Comparison of ENCODE assay signal across 23 cellular contexts in genomic region chr14:68842298-68842697, GRCh38. TPM values are rescaled to one million over a fixed set of nuclear protein-coding genes. Genes with fewer than 3 reads are reported as not detected.
DNase-seq lines count a peak whose midpoint lies in the region; ATAC-seq and TF ChIP-seq lines count a peak whose summit lies in the region.
"Had no signal": no experiment of that assay in that cellular context is flagged by ENCODE, and none has a peak within 500 bp of the region (broad histone marks: within the 10 kb centered on the region; RNA-seq: fewer than 3 reads in every experiment).

No MANE protein-coding gene starts in this region.

- peak overlapping the region; percentile 86 for H3K27ac Mint-ChIP-seq in activated CD8-positive, alpha-beta T cell treated with anti-CD3 and anti-CD28 coated beads for 36 hours
- H3K27ac Mint-ChIP-seq in activated CD8-positive, alpha-beta T cell treated with anti-CD3 and anti-CD28 coated beads, Interleukin-2, amount 10 ng/mL, durations not matched to agents 7 days and 5 days = no peak overlapping the region
- H3K27ac Mint-ChIP-seq in natural killer cell = peak overlapping the region; percentile 2 to 86
- H3K27ac Mint-ChIP-seq: activated CD4-positive, alpha-beta memory T cell treated with anti-CD3 and anti-CD28 coated beads for 36 hours; type B pancreatic cell had no signal

- no peak for DNase-seq in activated CD8-positive, alpha-beta T cell treated with anti-CD3 and anti-CD28 coated beads for 36 hours
- DNase-seq in activated CD8-positive, alpha-beta T cell treated with anti-CD3 and anti-CD28 coated beads, Interleukin-2, amount 10 ng/mL, durations not matched to agents 7 days and 5 days = no peak
- DNase-seq in amniotic epithelial cell (ENCODE audit: low read depth) (peak; percentile 29), natural killer cell (no peak), HUDEP-2 (lab: John Stamatoyannopoulos, UW; ENCODE audit: unreplicated experiment in 76 of 76) (no peak), posterior vena cava (ENCODE audit: low spot score) (no peak), COLO668 (lab: John Stamatoyannopoulos, UW; ENCODE audit: unreplicated experiment) (no peak)
- DNase-seq: activated CD4-positive, alpha-beta memory T cell treated with anti-CD3 and anti-CD28 coated beads for 36 hours; activated CD4-positive, CD25-positive, alpha-beta regulatory T cell; activated naive CD4-positive, alpha-beta T cell; amygdala; CD8-positive, alpha-beta memory T cell; DMS53; Kasumi-1; left ventricle myocardium inferior; midbrain; NCI-H1092; NCI-H2029; posterior cingulate gyrus; stimulated activated naive CD8-positive, alpha-beta T cell treated with anti-CD3 and anti-CD28 coated beads, Interleukin-15, amount 100 ng/mL, for 72 hours had no signal

- ATAC-seq in activated CD8-positive, alpha-beta T cell treated with anti-CD3 and anti-CD28 coated beads for 36 hours = no peak
- no peak for ATAC-seq in activated CD8-positive, alpha-beta T cell treated with anti-CD3 and anti-CD28 coated beads, Interleukin-2, amount 10 ng/mL, durations not matched to agents 7 days and 5 days
- ATAC-seq in natural killer cell (no peak), GM18868 (IDR thresholded peaks at IDR 0.05; ENCODE audit: unreplicated experiment) (no peak)
- ATAC-seq: esophagus mucosa; stimulated activated naive CD8-positive, alpha-beta T cell treated with anti-CD3 and anti-CD28 coated beads, Interleukin-15, amount 100 ng/mL, for 72 hours had no signal

- no peak overlapping the region for H3K4me3 Mint-ChIP-seq in activated CD8-positive, alpha-beta T cell treated with anti-CD3 and anti-CD28 coated beads for 36 hours
- no peak overlapping the region for H3K4me3 Mint-ChIP-seq in activated CD8-positive, alpha-beta T cell treated with anti-CD3 and anti-CD28 coated beads, Interleukin-2, amount 10 ng/mL, durations not matched to agents 7 days and 5 days
- peak overlapping the region; percentile 8 for H3K4me3 Mint-ChIP-seq in natural killer cell
- H3K4me3 Mint-ChIP-seq: activated CD4-positive, alpha-beta memory T cell treated with anti-CD3 and anti-CD28 coated beads for 36 hours; CD8-positive, alpha-beta memory T cell; stimulated activated naive CD8-positive, alpha-beta T cell treated with anti-CD3 and anti-CD28 coated beads, Interleukin-15, amount 100 ng/mL, for 72 hours; type B pancreatic cell had no signal

- peaks cover 2% of the 10 kb centered on the region for H3K36me3 Mint-ChIP-seq in activated CD8-positive, alpha-beta T cell treated with anti-CD3 and anti-CD28 coated beads for 36 hours (ENCODE audit: low read depth)
- peaks cover under 1% of the 10 kb centered on the region for H3K36me3 Mint-ChIP-seq in activated CD8-positive, alpha-beta T cell treated with anti-CD3 and anti-CD28 coated beads, Interleukin-2, amount 10 ng/mL, durations not matched to agents 7 days and 5 days (ENCODE audit: low read depth)
- H3K36me3 Mint-ChIP-seq in natural killer cell = no peaks in the 10 kb centered on the region
- H3K36me3 Mint-ChIP-seq: activated CD4-positive, alpha-beta memory T cell treated with anti-CD3 and anti-CD28 coated beads for 36 hours had no signal

- intact Hi-C loops in activated CD8-positive, alpha-beta T cell treated with anti-CD3 and anti-CD28 coated beads for 36 hours (cut with micrococcal nuclease) = no loop called here
- intact Hi-C loops in natural killer cell (cut with micrococcal nuclease) (loop anchor here (5.0 to 10.0 kb wide), 3 partner anchors 47 to 960 kb away; partner anchors contain the start of gene ZFP36L1), posterior vena cava (cut with DNase I) (loop anchor here in 1 of 2 donors (5.0 kb wide), 1 partner anchor 1415 kb away; no protein-coding TSS in a partner anchor)

- peaks cover 39% of the 10 kb centered on the region for H3K4me1 Mint-ChIP-seq in activated CD8-positive, alpha-beta T cell treated with anti-CD3 and anti-CD28 coated beads for 36 hours (ENCODE audit: low read depth)
- H3K4me1 Mint-ChIP-seq in activated CD8-positive, alpha-beta T cell treated with anti-CD3 and anti-CD28 coated beads, Interleukin-2, amount 10 ng/mL, durations not matched to agents 7 days and 5 days (ENCODE audit: low read depth) = peaks cover 19% of the 10 kb centered on the region
- peaks cover 48 to 50% of the 10 kb centered on the region in 2 donors for H3K4me1 Mint-ChIP-seq in natural killer cell

- CTCF ChIA-PET in activated CD8-positive, alpha-beta T cell treated with anti-CD3 and anti-CD28 coated beads for 36 hours (lab: Charles Lee) = interaction anchor here (1.1 to 5.9 kb wide), 6 partner anchors 17 to 898 kb away, joined by 3 to 68 read pairs (median 16); no protein-coding TSS in a partner anchor
- CTCF ChIA-PET in activated CD8-positive, alpha-beta T cell treated with anti-CD3 and anti-CD28 coated beads, Interleukin-2, amount 10 ng/mL, durations not matched to agents 7 days and 5 days (lab: Charles Lee) = interaction anchor here (2.5 to 3.5 kb wide), 3 partner anchors 21 to 596 kb away, joined by 10 to 107 read pairs (median 17); no protein-coding TSS in a partner anchor

- POLR2A ChIA-PET in activated CD8-positive, alpha-beta T cell treated with anti-CD3 and anti-CD28 coated beads for 36 hours (lab: Charles Lee) = no interaction called here
- POLR2A ChIA-PET in activated CD8-positive, alpha-beta T cell treated with anti-CD3 and anti-CD28 coated beads, Interleukin-2, amount 10 ng/mL, durations not matched to agents 7 days and 5 days (lab: Charles Lee) = no interaction called here

- H3K27me3 Mint-ChIP-seq in activated CD8-positive, alpha-beta T cell treated with anti-CD3 and anti-CD28 coated beads for 36 hours = no peaks in the 10 kb centered on the region
- H3K27me3 Mint-ChIP-seq in activated CD8-positive, alpha-beta T cell treated with anti-CD3 and anti-CD28 coated beads, Interleukin-2, amount 10 ng/mL, durations not matched to agents 7 days and 5 days (ENCODE audit: low read depth) = no peaks in the 10 kb centered on the region
- H3K27me3 Mint-ChIP-seq in natural killer cell (ENCODE audit: low read depth in 2 of 2) = peaks cover 0 to 7% of the 10 kb centered on the region in 2 donors
- H3K27me3 Mint-ChIP-seq: stimulated activated naive CD8-positive, alpha-beta T cell treated with anti-CD3 and anti-CD28 coated beads, Interleukin-15, amount 100 ng/mL, for 72 hours; type B pancreatic cell had no signal

- peaks cover 2% of the 10 kb centered on the region for H3K9me3 Mint-ChIP-seq in activated CD8-positive, alpha-beta T cell treated with anti-CD3 and anti-CD28 coated beads for 36 hours
- no peaks in the 10 kb centered on the region for H3K9me3 Mint-ChIP-seq in activated CD8-positive, alpha-beta T cell treated with anti-CD3 and anti-CD28 coated beads, Interleukin-2, amount 10 ng/mL, durations not matched to agents 7 days and 5 days (ENCODE audit: insufficient read depth)
- H3K9me3 Mint-ChIP-seq in natural killer cell = no peaks in the 10 kb centered on the region
- H3K9me3 Mint-ChIP-seq: activated CD4-positive, alpha-beta memory T cell treated with anti-CD3 and anti-CD28 coated beads for 36 hours had no signal

- TF ChIP-seq CTCF in activated CD8-positive, alpha-beta T cell treated with anti-CD3 and anti-CD28 coated beads for 36 hours (IDR thresholded peaks at IDR 0.05) = no peak
- no peak for TF ChIP-seq CTCF in natural killer cell (IDR thresholded peaks at IDR 0.05)

RNA-seq across cellular contexts. Expression of gene ZFP36L1, which starts 49.4 kb away (rescaled TPM):
- total RNA-seq in activated CD8-positive, alpha-beta T cell treated with anti-CD3 and anti-CD28 coated beads for 36 hours = 10 to 100 TPM; 57.4 to 60.6 TPM
- 10 to 100 TPM; 63.3 to 73.2 TPM for total RNA-seq in activated CD8-positive, alpha-beta T cell treated with anti-CD3 and anti-CD28 coated beads, Interleukin-2, amount 10 ng/mL, durations not matched to agents 7 days and 5 days
- total RNA-seq in natural killer cell (100 to 1,000 TPM; 143 to 167 (median 166) TPM), posterior vena cava (100 to 1,000 TPM; 311 to 319 TPM)
